Comparison of ENCODE assay signal across 16 cellular contexts in genomic region chrX:52495545-52496418, GRCh38. TPM values are rescaled to one million over a fixed set of nuclear protein-coding genes. Genes with fewer than 3 reads are reported as not detected.
"Had no signal": no experiment of that assay in that cellular context is flagged by ENCODE, and none has a peak within 500 bp of the region (broad histone marks: within the 10 kb centered on the region; RNA-seq: fewer than 3 reads in every experiment).

XAGE1A (plus strand) TSS chrX:52495808; CDS start chrX:52497362, 1,554 bp downstream.

RNA-seq across cellular contexts. Expression of gene XAGE1A, which starts in this region (rescaled TPM):
- total RNA-seq: activated CD4-positive, alpha-beta memory T cell treated with anti-CD3 and anti-CD28 coated beads, Interleukin-2, amount 10 ng/mL, durations not matched to agents 7 days and 5 days; activated CD4-positive, alpha-beta T cell treated with anti-CD3 and anti-CD28 coated beads for 36 hours; activated CD4-positive, alpha-beta T cell treated with anti-CD3 and anti-CD28 coated beads, Interleukin-2, amount 10 ng/mL, durations not matched to agents 7 days and 5 days; activated CD8-positive, alpha-beta memory T cell treated with anti-CD3 and anti-CD28 coated beads, Interleukin-2, amount 10 ng/mL, durations not matched to agents 7 days and 5 days; activated CD8-positive, alpha-beta T cell treated with anti-CD3 and anti-CD28 coated beads, Interleukin-2, amount 10 ng/mL, durations not matched to agents 7 days and 5 days; activated naive CD8-positive, alpha-beta T cell treated with anti-CD3 and anti-CD28 coated beads, Interleukin-2, amount 10 ng/mL, durations not matched to agents 7 days and 5 days; activated T-helper 2 cell treated with anti-CD3 and anti-CD28 coated beads, Interferon-gamma antibody, Interleukin-2, Interleukin-4, amounts not matched to agents 10 μg/mL and 5 μg/mL and 100 μg/mL, durations not matched to agents 14 hours and 24 hours and 36 hours; ascending aorta; bronchial epithelial cell; cardiac muscle cell; T-cell; T-helper 1 cell treated with Interleukin-12 subunit alpha and Interleukin-12 subunit beta and Interleukin-4 antibody, amounts not matched to agents 30 ng/mL and 1 ng/mL, for 36 hours; T-helper 17 cell; T-helper 2 cell treated with Interferon-gamma antibody and Interleukin-4, amounts not matched to agents 100 ng/mL and 5 ng/mL, for 36 hours; WTC11 had no signal
- polyA plus RNA-seq: adipose tissue, cardiac muscle cell had no signal
